Comparison of ENCODE assay signal across 8 cellular contexts in genomic region chr20:28602001-28602400, GRCh38.
DNase-seq lines count a peak whose midpoint lies in the region; ATAC-seq and TF ChIP-seq lines count a peak whose summit lies in the region.
"Not testable (repeated sequence)": the region's sequence is repeated elsewhere in the genome, so short reads cannot be mapped to it uniquely, and the experiment has no call there.

No MANE protein-coding gene starts in this region.

- CTCF ChIA-PET in Calu3 (lab: Charles Lee); PC-3 (lab: Charles Lee): not testable (repeated sequence)

- H3K27me3 Mint-ChIP-seq in Calu3 (ENCODE audit: unreplicated experiment); activated T-helper 1 cell treated with anti-CD3 and anti-CD28 coated beads, Interleukin-12 subunit alpha, Interleukin-12 subunit beta, Interleukin-2, Interleukin-4 antibody, amounts not matched to agents 30 ng/mL and 10 ng/mL and 1 ng/mL, durations not matched to agents 14 hours and 24 hours and 36 hours (ENCODE audit: insufficient read depth): not testable (repeated sequence)

- POLR2A ChIA-PET in PC-3 (lab: Charles Lee; ENCODE audit: unreplicated experiment) = not testable (repeated sequence)

- peak overlapping the region; percentile 71 for H3K56ac ChIP-seq in mesendoderm (ENCODE audit: low read length)

- not testable (repeated sequence) for TF ChIP-seq CTCF in Calu3 (IDR thresholded peaks at IDR 0.05; ENCODE audit: unreplicated experiment); PC-3 (conservative IDR thresholded peaks at IDR 0.05; ENCODE audit: low read depth, low read length); cardiac muscle cell (IDR thresholded peaks at IDR 0.05; ENCODE audit: low read depth, low read length); gastrocnemius medialis (IDR thresholded peaks at IDR 0.05 in 4 of 5, conservative IDR thresholded peaks at IDR 0.05 in 1 of 5); uterus (IDR thresholded peaks at IDR 0.05)

- H3K4me3 ChIP-seq in PC-3 (ENCODE audit: low read length) (peak overlapping the region; percentile 81), cardiac muscle cell (peak overlapping the region; percentile 50), gastrocnemius medialis (peak overlapping the region; percentile 65 to 97 (median 75)), uterus (peak overlapping the region; percentile 50 to 66)
- H3K4me3 ChIP-seq in mesendoderm (ENCODE audit: low read length) = not testable (repeated sequence)

- not testable (repeated sequence) for H3K79me2 ChIP-seq in PC-3 (ENCODE audit: low read length); mesendoderm (ENCODE audit: control insufficient read depth, insufficient read depth, low read length)

- ATAC-seq in PC-3, gastrocnemius medialis: not testable (repeated sequence)

- not testable (repeated sequence) for H3K4ac ChIP-seq in mesendoderm (ENCODE audit: low read depth, low read length)

- H3K36me3 Mint-ChIP-seq in Calu3 (ENCODE audit: insufficient read depth, unreplicated experiment) = peaks cover 18% of the 10 kb centered on the region
- H3K36me3 Mint-ChIP-seq in activated T-helper 1 cell treated with anti-CD3 and anti-CD28 coated beads, Interleukin-12 subunit alpha, Interleukin-12 subunit beta, Interleukin-2, Interleukin-4 antibody, amounts not matched to agents 30 ng/mL and 10 ng/mL and 1 ng/mL, durations not matched to agents 14 hours and 24 hours and 36 hours (ENCODE audit: low read depth) = peaks cover 19% of the 10 kb centered on the region

- not testable (repeated sequence) for H4K20me1 ChIP-seq in PC-3 (ENCODE audit: low read length)

- H3K9me3 ChIP-seq in PC-3 (ENCODE audit: low read length); cardiac muscle cell (ENCODE audit: low read depth); gastrocnemius medialis; uterus: not testable (repeated sequence)

- peak overlapping the region; percentile 10 for H3K27ac Mint-ChIP-seq in Calu3 (ENCODE audit: unreplicated experiment)
- H3K27ac Mint-ChIP-seq in activated T-helper 1 cell treated with anti-CD3 and anti-CD28 coated beads, Interleukin-12 subunit alpha, Interleukin-12 subunit beta, Interleukin-2, Interleukin-4 antibody, amounts not matched to agents 30 ng/mL and 10 ng/mL and 1 ng/mL, durations not matched to agents 14 hours and 24 hours and 36 hours = peak overlapping the region; percentile 87

- not testable (repeated sequence) for H3F3A ChIP-seq in PC-3 (ENCODE audit: low read length, unreplicated experiment)

- H2AFZ ChIP-seq in PC-3 (ENCODE audit: low read length) = peak overlapping the region; percentile 92; the same call in 1 of the 2 replicates

- intact Hi-C loops in Calu3 (cut with micrococcal nuclease; ENCODE audit: unreplicated experiment); PC-3 (cut with micrococcal nuclease); gastrocnemius medialis (cut with DNase I; ENCODE audit: low total_unique reads); uterus (cut with DNase I; ENCODE audit: low total_unique reads): not testable (repeated sequence)
- intact Hi-C loops in activated T-helper 1 cell treated with anti-CD3 and anti-CD28 coated beads, Interleukin-12 subunit alpha, Interleukin-12 subunit beta, Interleukin-2, Interleukin-4 antibody, amounts not matched to agents 30 ng/mL and 10 ng/mL and 1 ng/mL, durations not matched to agents 14 hours and 24 hours and 36 hours (cut with micrococcal nuclease) = loop anchor here (5.0 kb wide), 1 partner anchor 1775 kb away; no protein-coding TSS in a partner anchor

- in situ Hi-C loops in gastrocnemius medialis (cut with MboI; ENCODE audit: low sequenced_read_pairs in 4 of 4) = not testable (repeated sequence)

- H3K27ac ChIP-seq in PC-3 (ENCODE audit: low read length); mesendoderm (ENCODE audit: low read depth, low read length): not testable (repeated sequence)
- H3K27ac ChIP-seq in cingulate gyrus (ENCODE audit: low read depth, low read length) (peak overlapping the region; percentile 19), cardiac muscle cell (peak overlapping the region; percentile 69), gastrocnemius medialis (peak overlapping the region; percentile 47 to 80 (median 77)), uterus (peak overlapping the region in 1 of 2 donors; percentile 78)

- not testable (repeated sequence) for H3K4me1 ChIP-seq in PC-3 (ENCODE audit: insufficient read depth, low read length); cardiac muscle cell (ENCODE audit: low read depth); mesendoderm (ENCODE audit: control insufficient read depth, low read depth, low read length); gastrocnemius medialis; uterus

- H3K9me3 Mint-ChIP-seq in Calu3 (ENCODE audit: low read depth, unreplicated experiment) = not testable (repeated sequence)
- H3K9me3 Mint-ChIP-seq in activated T-helper 1 cell treated with anti-CD3 and anti-CD28 coated beads, Interleukin-12 subunit alpha, Interleukin-12 subunit beta, Interleukin-2, Interleukin-4 antibody, amounts not matched to agents 30 ng/mL and 10 ng/mL and 1 ng/mL, durations not matched to agents 14 hours and 24 hours and 36 hours = peaks cover 11% of the 10 kb centered on the region

- not testable (repeated sequence) for H3K23ac ChIP-seq in mesendoderm (ENCODE audit: low read length)

- H3K4me2 ChIP-seq in PC-3 (ENCODE audit: low read length) = peak overlapping the region; percentile 68
- H3K4me2 ChIP-seq in mesendoderm (ENCODE audit: low read length) = not testable (repeated sequence)

- H2BK5ac ChIP-seq in mesendoderm (ENCODE audit: low read length) = not testable (repeated sequence)

- WGBS in mesendoderm (ENCODE audit: extremely low coverage, insufficient coverage, low lambda C conversion rate) = no CpG with 5 or more reads among the region's 7 CpGs

- not testable (repeated sequence) for H3K79me1 ChIP-seq in mesendoderm (ENCODE audit: low read length)

- not testable (repeated sequence) for H3K9me2 ChIP-seq in PC-3 (replicated peaks; ENCODE audit: low read length)

- H2BK15ac ChIP-seq in mesendoderm (replicated peaks; ENCODE audit: low read depth) = not testable (repeated sequence)

- TSS peak; percentile 40 for BruUV-seq in Calu3 (replicated peaks; lab: Mats Ljungman, UMichigan)
- BruUV-seq in PC-3 (replicated peaks; lab: Mats Ljungman, UMichigan) = TSS peak; percentile 57

- not testable (repeated sequence) for H3K27me3 ChIP-seq in PC-3 (ENCODE audit: low read length); cardiac muscle cell; mesendoderm (ENCODE audit: insufficient read depth, low read length, poor library complexity); gastrocnemius medialis; uterus

- H3K36me3 ChIP-seq in PC-3 (ENCODE audit: low read depth, low read length); cardiac muscle cell; mesendoderm (ENCODE audit: control insufficient read depth, insufficient read depth, low read length); gastrocnemius medialis; uterus: not testable (repeated sequence)

- H3K18ac ChIP-seq in mesendoderm (ENCODE audit: low read length) = not testable (repeated sequence)

- not testable (repeated sequence) for H3K4me1 Mint-ChIP-seq in Calu3 (ENCODE audit: low read depth, unreplicated experiment)
- H3K4me1 Mint-ChIP-seq in activated T-helper 1 cell treated with anti-CD3 and anti-CD28 coated beads, Interleukin-12 subunit alpha, Interleukin-12 subunit beta, Interleukin-2, Interleukin-4 antibody, amounts not matched to agents 30 ng/mL and 10 ng/mL and 1 ng/mL, durations not matched to agents 14 hours and 24 hours and 36 hours (ENCODE audit: low read depth) = peaks cover 41% of the 10 kb centered on the region

- not testable (repeated sequence) for H2AK5ac ChIP-seq in mesendoderm (ENCODE audit: low read length)

- not testable (repeated sequence) for H2BK120ac ChIP-seq in mesendoderm (ENCODE audit: low read depth, low read length)

- H4K5ac ChIP-seq in mesendoderm (ENCODE audit: low read length) = not testable (repeated sequence)

- H3K9ac ChIP-seq in PC-3 (ENCODE audit: low read length) = peak overlapping the region; percentile 66
- peak overlapping the region; percentile 60 for H3K9ac ChIP-seq in mesendoderm (ENCODE audit: low read length)

- TF ChIP-seq POLR2A in gastrocnemius medialis (IDR thresholded peaks at IDR 0.05); uterus (IDR thresholded peaks at IDR 0.05): not testable (repeated sequence)

- DNase-seq in Calu3; PC-3; activated T-helper 1 cell treated with anti-CD3 and anti-CD28 coated beads, Interleukin-12 subunit alpha, Interleukin-12 subunit beta, Interleukin-2, Interleukin-4 antibody, amounts not matched to agents 30 ng/mL and 10 ng/mL and 1 ng/mL, durations not matched to agents 14 hours and 24 hours and 36 hours (ENCODE audit: low spot score); cardiac muscle cell (ENCODE audit: low read depth in 1 of 2, low spot score in 1 of 2); mesendoderm; gastrocnemius medialis; uterus: not testable (repeated sequence)

- not testable (repeated sequence) for H4K8ac ChIP-seq in mesendoderm (ENCODE audit: low read depth, low read length)

- H3K4me3 Mint-ChIP-seq in Calu3 (ENCODE audit: low read depth, unreplicated experiment) = peak overlapping the region; percentile 70
- H3K4me3 Mint-ChIP-seq in activated T-helper 1 cell treated with anti-CD3 and anti-CD28 coated beads, Interleukin-12 subunit alpha, Interleukin-12 subunit beta, Interleukin-2, Interleukin-4 antibody, amounts not matched to agents 30 ng/mL and 10 ng/mL and 1 ng/mL, durations not matched to agents 14 hours and 24 hours and 36 hours = peak overlapping the region; percentile 94
